14 cellular contexts compared by ENCODE assay signal in the genomic region with DNA sequence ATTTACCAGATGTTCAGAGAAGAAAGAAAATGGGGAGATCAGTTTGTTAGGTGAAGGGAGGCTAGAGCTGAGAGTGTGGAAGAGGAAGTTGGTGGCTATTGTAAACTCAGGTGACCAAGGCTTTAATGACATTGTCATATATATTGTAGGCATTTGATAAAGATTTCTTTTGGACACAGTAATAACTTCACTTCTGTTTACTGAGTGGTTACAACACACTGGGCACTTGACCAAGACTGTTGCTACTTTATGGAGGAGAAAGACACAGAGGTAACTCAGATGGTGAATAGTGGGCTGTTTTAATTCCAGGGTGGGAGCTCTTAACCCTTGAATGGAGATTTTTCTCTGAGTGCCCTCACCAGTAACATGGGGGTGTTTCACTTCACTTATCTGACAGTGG. TPM values are rescaled to one million over a fixed set of nuclear protein-coding genes. Genes with fewer than 3 reads are reported as not detected.
DNase-seq lines count a peak whose midpoint lies in the region; ATAC-seq and TF ChIP-seq lines count a peak whose summit lies in the region.
"Had no signal": no experiment of that assay in that cellular context is flagged by ENCODE, and none has a peak within 500 bp of the region (broad histone marks: within the 10 kb centered on the region; RNA-seq: fewer than 3 reads in every experiment).

No MANE protein-coding gene starts in this region.

- TF ChIP-seq POLR2A in vagina (IDR thresholded peaks at IDR 0.05), result no peak

- H3K79me2 ChIP-seq in MM.1S (ENCODE audit: low read length), result peaks cover 51% of the 10 kb centered on the region

- H3K4me3 Mint-ChIP-seq in activated naive CD8-positive, alpha-beta T cell treated with anti-CD3 and anti-CD28 coated beads, Interleukin-2, amount 50 U/mL, for 24 hours, result no peak overlapping the region
- H3K4me3 Mint-ChIP-seq in activated naive CD8-positive, alpha-beta T cell treated with anti-CD3 and anti-CD28 coated beads for 36 hours, result no peak overlapping the region
- H3K4me3 Mint-ChIP-seq in endodermal cell, result no peak overlapping the region

- no peak overlapping the region for H3K9ac ChIP-seq in endodermal cell (ENCODE audit: extremely low read depth, low read length, poor library complexity, severe bottlenecking)
- no peak overlapping the region for H3K9ac ChIP-seq in MM.1S (ENCODE audit: low read length)

- H3F3A ChIP-seq in MM.1S (ENCODE audit: insufficient read depth, low read length), result no peaks in the 10 kb centered on the region

- H3K27me3 ChIP-seq in endodermal cell (ENCODE audit: control insufficient read depth, insufficient read depth, low read length, poor library complexity, severe bottlenecking), result no peaks in the 10 kb centered on the region
- H3K27me3 ChIP-seq in lung (ENCODE audit: control insufficient read depth, insufficient read depth), result no peaks in the 10 kb centered on the region
- no peaks in the 10 kb centered on the region for H3K27me3 ChIP-seq in vagina
- H3K27me3 ChIP-seq in MM.1S (replicated peaks; ENCODE audit: insufficient read depth, low read length), result no peaks in the 10 kb centered on the region
- H3K27me3 ChIP-seq in effector memory CD4-positive, alpha-beta T cell (replicated peaks; ENCODE audit: control insufficient read depth, insufficient read depth, low read length, poor library complexity, severe bottlenecking), result no peaks in the 10 kb centered on the region
- H3K27me3 ChIP-seq: upper lobe of left lung had no signal

- H3K9me3 Mint-ChIP-seq in activated naive CD8-positive, alpha-beta T cell treated with anti-CD3 and anti-CD28 coated beads, Interleukin-2, amount 50 U/mL, for 24 hours, result no peaks in the 10 kb centered on the region
- H3K9me3 Mint-ChIP-seq in activated naive CD8-positive, alpha-beta T cell treated with anti-CD3 and anti-CD28 coated beads for 36 hours, result no peaks in the 10 kb centered on the region
- H3K9me3 Mint-ChIP-seq in endodermal cell, result no peaks in the 10 kb centered on the region

- no peak for DNase-seq in activated naive CD8-positive, alpha-beta T cell treated with anti-CD3 and anti-CD28 coated beads, Interleukin-2, amount 50 U/mL, for 24 hours
- DNase-seq in activated naive CD8-positive, alpha-beta T cell treated with anti-CD3 and anti-CD28 coated beads for 36 hours, result no peak
- no peak for DNase-seq in endodermal cell
- peak; percentile 43 for DNase-seq in lung (ENCODE audit: low spot score)
- DNase-seq in vagina (ENCODE audit: extremely low spot score in 2 of 2), result no peak
- no peak for DNase-seq in MM.1S
- DNase-seq in effector memory CD4-positive, alpha-beta T cell, result no peak
- DNase-seq in OCI-M2 (lab: John Stamatoyannopoulos, UW; ENCODE audit: unreplicated experiment), result no peak
- DNase-seq: activated CD4-positive, alpha-beta T cell treated with anti-CD3 and anti-CD28 coated beads, Interleukin-2, amount 50 U/mL, for 48 hours; activated naive CD4-positive, alpha-beta T cell; DND-41; NCI-H345 had no signal

- H3K4me3 ChIP-seq in endodermal cell (ENCODE audit: low read length), result no peak overlapping the region
- H3K4me3 ChIP-seq in lung, result no peak overlapping the region
- no peak overlapping the region for H3K4me3 ChIP-seq in vagina
- H3K4me3 ChIP-seq in MM.1S (ENCODE audit: low read length), result no peak overlapping the region
- H3K4me3 ChIP-seq in effector memory CD4-positive, alpha-beta T cell (ENCODE audit: insufficient read depth, low read depth, low read length, poor library complexity, severe bottlenecking), result no peak overlapping the region
- H3K4me3 ChIP-seq: upper lobe of left lung had no signal

- H3K27me3 Mint-ChIP-seq in activated naive CD8-positive, alpha-beta T cell treated with anti-CD3 and anti-CD28 coated beads, Interleukin-2, amount 50 U/mL, for 24 hours, result no peaks in the 10 kb centered on the region
- H3K27me3 Mint-ChIP-seq in activated naive CD8-positive, alpha-beta T cell treated with anti-CD3 and anti-CD28 coated beads for 36 hours, result no peaks in the 10 kb centered on the region
- H3K27me3 Mint-ChIP-seq in endodermal cell (ENCODE audit: insufficient read depth), result no peaks in the 10 kb centered on the region

- H3K36me3 Mint-ChIP-seq in activated naive CD8-positive, alpha-beta T cell treated with anti-CD3 and anti-CD28 coated beads, Interleukin-2, amount 50 U/mL, for 24 hours (ENCODE audit: low read depth), result peaks cover 52% of the 10 kb centered on the region
- H3K36me3 Mint-ChIP-seq in activated naive CD8-positive, alpha-beta T cell treated with anti-CD3 and anti-CD28 coated beads for 36 hours, result peaks cover 35% of the 10 kb centered on the region
- H3K36me3 Mint-ChIP-seq in endodermal cell (ENCODE audit: low read depth), result peaks cover 80% of the 10 kb centered on the region

- H3K27ac Mint-ChIP-seq in activated naive CD8-positive, alpha-beta T cell treated with anti-CD3 and anti-CD28 coated beads, Interleukin-2, amount 50 U/mL, for 24 hours, result peak overlapping the region; percentile 9
- no peak overlapping the region for H3K27ac Mint-ChIP-seq in activated naive CD8-positive, alpha-beta T cell treated with anti-CD3 and anti-CD28 coated beads for 36 hours
- H3K27ac Mint-ChIP-seq in endodermal cell, result peak overlapping the region; percentile 16

- H3K4me1 Mint-ChIP-seq in activated naive CD8-positive, alpha-beta T cell treated with anti-CD3 and anti-CD28 coated beads, Interleukin-2, amount 50 U/mL, for 24 hours, result peaks cover 18% of the 10 kb centered on the region
- H3K4me1 Mint-ChIP-seq in activated naive CD8-positive, alpha-beta T cell treated with anti-CD3 and anti-CD28 coated beads for 36 hours, result peaks cover 16% of the 10 kb centered on the region
- peaks cover 3% of the 10 kb centered on the region for H3K4me1 Mint-ChIP-seq in endodermal cell

- H3K9me2 ChIP-seq in MM.1S (replicated peaks; ENCODE audit: insufficient read depth, low read length), result no peaks in the 10 kb centered on the region

- H3K4me2 ChIP-seq in MM.1S (ENCODE audit: low read depth, low read length), result no peak overlapping the region

- peaks cover 10% of the 10 kb centered on the region; the same call in 1 of the 2 replicates for H4K20me1 ChIP-seq in MM.1S (ENCODE audit: insufficient read depth, low read length)

- no peak for TF ChIP-seq CTCF in endodermal cell (conservative IDR thresholded peaks at IDR 0.05)
- TF ChIP-seq CTCF in lung (IDR thresholded peaks at IDR 0.05; ENCODE audit: control extremely low read depth, extremely low read depth), result no peak
- TF ChIP-seq CTCF in vagina (IDR thresholded peaks at IDR 0.05), result no peak
- no peak for TF ChIP-seq CTCF in MM.1S (IDR thresholded peaks at IDR 0.05; ENCODE audit: low read length)

- H3K9me3 ChIP-seq in endodermal cell (ENCODE audit: control insufficient read depth, low read length) (peaks cover 9% of the 10 kb centered on the region), lung (ENCODE audit: control insufficient read depth in 2 of 2, insufficient read depth in 1 of 2, low read length in 1 of 2) (no peaks in the 10 kb centered on the region), vagina (no peaks in the 10 kb centered on the region), MM.1S (replicated peaks; ENCODE audit: insufficient read depth, low read length) (no peaks in the 10 kb centered on the region)
- no peaks in the 10 kb centered on the region for H3K9me3 ChIP-seq in effector memory CD4-positive, alpha-beta T cell (ENCODE audit: control insufficient read depth, low read length)
- H3K9me3 ChIP-seq: upper lobe of left lung had no signal

- no peaks in the 10 kb centered on the region for H3K4me1 ChIP-seq in endodermal cell (ENCODE audit: control insufficient read depth, insufficient read depth, low read length)
- H3K4me1 ChIP-seq in lung (ENCODE audit: control insufficient read depth in 2 of 2, insufficient read depth in 2 of 2, low read length in 2 of 2), result peaks cover 0 to 42% of the 10 kb centered on the region in 2 donors
- peaks cover 50% of the 10 kb centered on the region for H3K4me1 ChIP-seq in vagina
- no peaks in the 10 kb centered on the region for H3K4me1 ChIP-seq in MM.1S (ENCODE audit: low read length)
- no peaks in the 10 kb centered on the region for H3K4me1 ChIP-seq in effector memory CD4-positive, alpha-beta T cell (ENCODE audit: control insufficient read depth, insufficient read depth, low read length, poor library complexity, severe bottlenecking)

- intact Hi-C loops in vagina (cut with DNase I), result no loop called here

- H3K27ac ChIP-seq in endodermal cell (ENCODE audit: low read depth, low read length) (no peak overlapping the region), lung (ENCODE audit: low read depth in 1 of 2, low read length in 1 of 2) (peak overlapping the region in 1 of 2 donors; percentile 41), vagina (peak overlapping the region; percentile 18), MM.1S (ENCODE audit: low read length) (no peak overlapping the region)
- H3K27ac ChIP-seq in effector memory CD4-positive, alpha-beta T cell (ENCODE audit: insufficient read depth, low read length, poor library complexity, severe bottlenecking), result no peak overlapping the region
- H3K27ac ChIP-seq: upper lobe of left lung had no signal

- H2AFZ ChIP-seq in MM.1S (ENCODE audit: low read length), result no peak overlapping the region

- H3K36me3 ChIP-seq in endodermal cell (ENCODE audit: control insufficient read depth, insufficient read depth, low read length) (peaks cover 83% of the 10 kb centered on the region), lung (ENCODE audit: control insufficient read depth in 2 of 2, insufficient read depth in 2 of 2, low read length in 2 of 2) (peaks cover 10 to 22% of the 10 kb centered on the region in 2 donors), vagina (peaks cover 2 to 31% of the 10 kb centered on the region in 2 donors), MM.1S (replicated peaks; ENCODE audit: insufficient read depth, low read length) (no peaks in the 10 kb centered on the region; the same call in 1 of the 2 replicates)
- H3K36me3 ChIP-seq in effector memory CD4-positive, alpha-beta T cell (ENCODE audit: control insufficient read depth, insufficient read depth, low read length), result peaks cover 54% of the 10 kb centered on the region

- ATAC-seq in activated naive CD8-positive, alpha-beta T cell treated with anti-CD3 and anti-CD28 coated beads, Interleukin-2, amount 50 U/mL, for 24 hours, result no peak
- ATAC-seq in lung (ENCODE audit: insufficient read depth, low FRiP score), result no peak
- ATAC-seq: Panc1 had no signal

RNA-seq across cellular contexts. Expression of a gene that starts 46.0 kb away (rescaled TPM):
- total RNA-seq in activated naive CD8-positive, alpha-beta T cell treated with anti-CD3 and anti-CD28 coated beads for 36 hours, result 10 to 100 TPM; 30.3 to 33.9 TPM
- 10 to 100 TPM; 81.5 to 84.7 TPM for total RNA-seq in endodermal cell
- polyA plus RNA-seq in endodermal cell (2013, experiment 1 of 2), result 48.8 TPM
- 54.2 TPM for polyA plus RNA-seq in endodermal cell (2013, experiment 2 of 2)
- 10 to 100 TPM; 46.3 to 93.0 TPM for total RNA-seq in lung
- polyA plus RNA-seq in lung, result 10 to 100 TPM; 10.3 to 13.2 TPM
- total RNA-seq in vagina, result 53.0 TPM
